Comparison of ENCODE assay signal across 31 cellular contexts in genomic region chr10:34444223-34445183, GRCh38.
DNase-seq lines count a peak whose midpoint lies in the region; ATAC-seq, FAIRE-seq and TF ChIP-seq lines count a peak whose summit lies in the region.
"Had no signal": no experiment of that assay in that cellular context is flagged by ENCODE, and none has a peak within 500 bp of the region (broad histone marks: within the 10 kb centered on the region; RNA-seq: fewer than 3 reads in every experiment).

No MANE protein-coding gene starts in this region.

- no peak for TF ChIP-seq RAD21 in A549 (conservative IDR thresholded peaks at IDR 0.05 in 1 of 2, IDR thresholded peaks at IDR 0.05 in 1 of 2)

- H3K4ac ChIP-seq in neuronal stem cell (ENCODE audit: low read length) = no peak overlapping the region

- H4K8ac ChIP-seq in neuronal stem cell (ENCODE audit: low read depth, low read length) = no peak overlapping the region

- H2BK120ac ChIP-seq in neuronal stem cell (ENCODE audit: low read depth, low read length) = no peak overlapping the region

- no peak overlapping the region for H2BK12ac ChIP-seq in neuronal stem cell (ENCODE audit: low read length)

- H3K9ac ChIP-seq in GM23248 (no peak overlapping the region), neuronal stem cell (ENCODE audit: low read depth, low read length, poor library complexity) (no peak overlapping the region)

- H4K20me1 ChIP-seq in GM23248 (ENCODE audit: insufficient read depth) = no peaks in the 10 kb centered on the region

- no peak overlapping the region for H2BK15ac ChIP-seq in neuronal stem cell (ENCODE audit: low read length)

- no peak for TF ChIP-seq POLR2A in A549 (IDR thresholded peaks at IDR 0.05; ENCODE audit: low read length)

- TF ChIP-seq CTCF in A549 (IDR thresholded peaks at IDR 0.05) = no peak
- no peak for TF ChIP-seq CTCF in cardiac fibroblast (IDR thresholded peaks at IDR 0.05; ENCODE audit: low read depth, low read length)

- H4K91ac ChIP-seq in neuronal stem cell (ENCODE audit: low read depth, low read length, poor library complexity) = no peak overlapping the region

- H3K23ac ChIP-seq in neuronal stem cell (ENCODE audit: low read depth, low read length, poor library complexity) = no peak overlapping the region

- H3K79me2 ChIP-seq in GM23248 (ENCODE audit: insufficient read depth) = no peaks in the 10 kb centered on the region

- H3K27me3 ChIP-seq in GM23248 (replicated peaks; ENCODE audit: insufficient read depth) (no peaks in the 10 kb centered on the region), neuronal stem cell (ENCODE audit: control insufficient read depth in 3 of 3, insufficient read depth in 3 of 3, low read depth in 1 of 3, low read length in 3 of 3) (no peaks in the 10 kb centered on the region)
- H3K27me3 ChIP-seq: SJCRH30, testis had no signal

- ATAC-seq in A549 (no peak), GM21423 (IDR thresholded peaks at IDR 0.05; ENCODE audit: unreplicated experiment) (no peak), GM21825 (IDR thresholded peaks at IDR 0.05; ENCODE audit: unreplicated experiment) (no peak)
- ATAC-seq: activated CD8-positive, alpha-beta T cell treated with anti-CD3 and anti-CD28 coated beads for 36 hours; activated T-helper 17 cell treated with anti-CD3 and anti-CD28 coated beads, Interleukin-2, amount 50 U/mL, for 72 hours; naive thymus-derived CD4-positive, alpha-beta T cell; stimulated activated naive CD8-positive, alpha-beta T cell treated with anti-CD3 and anti-CD28 coated beads, Interleukin-15, Interleukin-2, amounts not matched to agents 100 U/mL and 50 U/mL, for 24 hours had no signal

- no peaks in the 10 kb centered on the region for H3K9me2 ChIP-seq in GM23248 (ENCODE audit: insufficient read depth)

- H3K4me1 ChIP-seq in A549 (peaks cover 24% of the 10 kb centered on the region), GM23248 (ENCODE audit: insufficient read depth) (peaks cover 2% of the 10 kb centered on the region; the same call in 1 of the 2 replicates), neuronal stem cell (ENCODE audit: control insufficient read depth in 2 of 2, insufficient read depth in 1 of 2, low read depth in 1 of 2, low read length in 2 of 2) (peaks cover 0 to 8% of the 10 kb centered on the region in 2 donors)
- H3K4me1 ChIP-seq: SJCRH30, testis had no signal

- TF ChIP-seq EP300 in A549 (IDR thresholded peaks at IDR 0.05) = no peak

- WGBS in A549 (ENCODE audit: missing lambda C conversion rate) = 83% methylated on average over 4 of the region's 4 CpGs
- WGBS in GM23248 (ENCODE audit: low coverage in 1 of 2, low lambda C conversion rate in 2 of 2, missing lambda C conversion rate in 2 of 2), 2 experiments = 79 to 84% methylated on average over 4 of the region's 4 CpGs
- no CpG with 5 or more reads among the region's 4 CpGs for WGBS in neuronal stem cell (ENCODE audit: extremely low coverage in 2 of 2, insufficient read length in 2 of 2, insufficient replicate concordance in 1 of 2), 2 donors

- no peak overlapping the region for H3K18ac ChIP-seq in neuronal stem cell (ENCODE audit: low read length)

- no peaks in the 10 kb centered on the region for H3F3A ChIP-seq in GM23248 (ENCODE audit: insufficient read depth)

- FAIRE-seq in A549 (lab: Jason Lieb, UNC) = no peak
- FAIRE-seq: keratinocyte, RCC 7860 had no signal

- in situ Hi-C loops in GM23248 (cut with MboI) = no loop called here

- DNase-seq in A549 (ENCODE audit: low read depth in 1 of 2, low spot score in 1 of 2) (no peak), GM23248 (peak; percentile 32), cardiac fibroblast (ENCODE audit: low read depth in 2 of 2) (peak; percentile 10 to 49), neuronal stem cell (ENCODE audit: low spot score) (no peak), NCI-H510A (lab: John Stamatoyannopoulos, UW) (no peak)
- DNase-seq: ACHN; activated CD4-positive, alpha-beta T cell treated with anti-CD3 and anti-CD28 coated beads for 1 hour; activated CD8-positive, alpha-beta T cell treated with anti-CD3 and anti-CD28 coated beads for 36 hours; activated naive CD4-positive, alpha-beta T cell treated with anti-CD3 and anti-CD28 coated beads, Interleukin-2, amount 10 ng/mL, durations not matched to agents 7 days and 5 days; amniotic stem cell; CD4-positive, alpha-beta memory T cell; DMS 273 treated with DMSO at 0.1 percent for 48 hours; head of caudate nucleus; KBM-7; naive thymus-derived CD4-positive, alpha-beta T cell; NCI-H1092 treated with DMSO at 0.1 percent for 48 hours; NCI-H1694 treated with DMSO at 0.1 percent for 48 hours; NCI-H446; NCI-H82; occipital lobe; SJCRH30; stimulated activated CD4-positive, alpha-beta T cell treated with anti-CD3 and anti-CD28 coated beads, Interleukin-1b, Interleukin-23, amount 100 ng/mL, for 48 hours; stimulated activated naive CD8-positive, alpha-beta T cell treated with anti-CD3 and anti-CD28 coated beads, Interleukin-15, Interleukin-2, amounts not matched to agents 100 U/mL and 50 U/mL, for 24 hours; SW 1271; testis had no signal

- no peaks in the 10 kb centered on the region for H3K36me3 ChIP-seq in GM23248 (ENCODE audit: low read depth)
- peaks cover 0 to 3% of the 10 kb centered on the region in 2 donors for H3K36me3 ChIP-seq in neuronal stem cell (replicated peaks in 1 of 2; ENCODE audit: control insufficient read depth in 2 of 2, insufficient read depth in 2 of 2, low read length in 2 of 2)
- H3K36me3 ChIP-seq: SJCRH30 had no signal

- no peak overlapping the region for H2BK5ac ChIP-seq in neuronal stem cell (ENCODE audit: low read length)

- H3K4me2 ChIP-seq in A549 (no peak overlapping the region), GM23248 (ENCODE audit: unreplicated experiment) (no peak overlapping the region), neuronal stem cell (ENCODE audit: insufficient read depth, low read length, poor library complexity, severe bottlenecking) (no peak overlapping the region)

- POLR2A ChIA-PET in A549 (lab: Yijun Ruan, JAX) = no interaction called here

- H2AFZ ChIP-seq in GM23248 (no peak overlapping the region), neuronal stem cell (ENCODE audit: low read length) (no peak overlapping the region)

- no peak overlapping the region for H3K14ac ChIP-seq in neuronal stem cell (ENCODE audit: low read length)

- H3K9me3 ChIP-seq in A549 (no peaks in the 10 kb centered on the region), GM23248 (ENCODE audit: low read depth) (no peaks in the 10 kb centered on the region), neuronal stem cell (replicated peaks in 1 of 2; ENCODE audit: control insufficient read depth in 2 of 2, insufficient read depth in 1 of 2, low read depth in 1 of 2, low read length in 2 of 2) (peaks cover 0 to 8% of the 10 kb centered on the region in 2 donors)
- H3K9me3 ChIP-seq: SJCRH30, testis had no signal

- no peaks in the 10 kb centered on the region for H3K79me1 ChIP-seq in neuronal stem cell (ENCODE audit: low read depth, low read length)

- H3K27ac ChIP-seq in A549 (peak overlapping the region; percentile 12 to 15; a peak in 3 of 6 replicates), GM23248 (no peak overlapping the region), neuronal stem cell (replicated peaks; ENCODE audit: low read length) (peak overlapping the region; percentile 48)
- H3K27ac ChIP-seq: epithelial cell of prostate, SJCRH30, testis had no signal

- CTCF ChIA-PET in A549 (lab: Yijun Ruan, JAX) = interaction anchor here (1.1 kb wide), 2 partner anchors 85 to 193 kb away, joined by 3 to 8 read pairs; no protein-coding TSS in a partner anchor

- no peak overlapping the region for H2AK5ac ChIP-seq in neuronal stem cell (ENCODE audit: low read depth, low read length)

- H3K4me3 ChIP-seq in A549 (no peak overlapping the region), GM23248 (no peak overlapping the region), cardiac fibroblast (replicated peaks in 1 of 2; ENCODE audit: low read depth in 2 of 2, low read length in 2 of 2) (no peak overlapping the region), neuronal stem cell (ENCODE audit: low read length in 2 of 2) (no peak overlapping the region)
- H3K4me3 ChIP-seq: SJCRH30, testis had no signal

TF ChIP-seq in A549, 52 proteins besides CTCF, POLR2A, EP300 and RAD21:
- no peak for TF ChIP-seq CBX2 (IDR thresholded peaks at IDR 0.05; ENCODE audit: borderline replicate concordance, low read depth)
- TF ChIP-seq MAFK (IDR thresholded peaks at IDR 0.05; ENCODE audit: partially characterized antibody) = peak; percentile 89
- no peak for TF ChIP-seq SMC3 (IDR thresholded peaks at IDR 0.05)
- TF ChIP-seq ZNF302 (CRISPR knock-in tag; IDR thresholded peaks at IDR 0.05) = no peak
- TF ChIP-seq HOXB5 (CRISPR knock-in tag; IDR thresholded peaks at IDR 0.05) = no peak
- no peak for TF ChIP-seq NR3C1 (IDR thresholded peaks at IDR 0.05)
- TF ChIP-seq HMGXB4 (CRISPR knock-in tag; IDR thresholded peaks at IDR 0.05; ENCODE audit: borderline replicate concordance) = no peak
- TF ChIP-seq ZFP36 (IDR thresholded peaks at IDR 0.05; ENCODE audit: borderline replicate concordance, partially characterized antibody) = no peak
TF ChIP-seq in A549: peak in this region for 1.

Comparison
In these comparisons a context has a peak if more than half of its experiments do, and no peak if none do; other contexts are left out.
1. DNase-seq: peak in GM23248 (single experiment) and cardiac fibroblast (2 of 2); none in A549 (0 of 2), neuronal stem cell (single experiment) and NCI-H510A (single experiment).